8 cellular contexts compared by ENCODE assay signal in genomic region chr7:73717991-73718405, GRCh38. TPM values are rescaled to one million over a fixed set of nuclear protein-coding genes. Genes with fewer than 3 reads are reported as not detected.
DNase-seq lines count a peak whose midpoint lies in the region; ATAC-seq and TF ChIP-seq lines count a peak whose summit lies in the region.

No MANE protein-coding gene starts in this region.

- no peaks in the 10 kb centered on the region for H3K27me3 ChIP-seq in A673 (replicated peaks; ENCODE audit: insufficient read depth, low read depth, low read length, poor library complexity)
- no peaks in the 10 kb centered on the region for H3K27me3 ChIP-seq in uterus

- H3K4me1 Mint-ChIP-seq in activated B cell treated with CpG ODN at 0.5 μM for 24 hours (peaks cover 21% of the 10 kb centered on the region), progenitor cell of endocrine pancreas (ENCODE audit: low read depth) (peaks cover 21% of the 10 kb centered on the region)

- H3K36me3 ChIP-seq in A673 (ENCODE audit: insufficient read depth, low read length, poor library complexity, severe bottlenecking): no peaks in the 10 kb centered on the region
- no peaks in the 10 kb centered on the region for H3K36me3 ChIP-seq in uterus

- intact Hi-C loops in A673 (cut with micrococcal nuclease; ENCODE audit: unreplicated experiment): loop anchor here (2.0 to 5.0 kb wide), 3 partner anchors 13 to 51 kb away; partner anchors contain the start of genes ABHD11 and VPS37D
- intact Hi-C loops in activated B cell treated with CpG ODN at 0.5 μM for 24 hours (cut with micrococcal nuclease): loop anchor here (1.0 to 2.0 kb wide), 3 partner anchors 11 to 51 kb away; partner anchors contain the start of genes BUD23, DNAJC30 and VPS37D
- intact Hi-C loops in uterus (cut with DNase I; ENCODE audit: low total_unique reads): no loop called here

- no peaks in the 10 kb centered on the region for H3K36me3 Mint-ChIP-seq in activated B cell treated with CpG ODN at 0.5 μM for 24 hours (ENCODE audit: low read depth)
- no peaks in the 10 kb centered on the region for H3K36me3 Mint-ChIP-seq in progenitor cell of endocrine pancreas (ENCODE audit: insufficient read depth)

- peak overlapping the region; percentile 77 for H3K27ac ChIP-seq in A673 (ENCODE audit: low read depth, low read length, poor library complexity, severe bottlenecking)
- no peak overlapping the region for H3K27ac ChIP-seq in uterus

- H3K4me3 Mint-ChIP-seq in activated B cell treated with CpG ODN at 0.5 μM for 24 hours: peak overlapping the region; percentile 68
- H3K4me3 Mint-ChIP-seq in progenitor cell of endocrine pancreas (ENCODE audit: low read depth): peak overlapping the region; percentile 66

- DNase-seq in A673 (ENCODE audit: low spot score) (peak; percentile 83), HPDE6-E6E7 (ENCODE audit: extremely low spot score) (peak; percentile 84), activated B cell treated with CpG ODN at 0.5 μM for 24 hours (peak; percentile 38), progenitor cell of endocrine pancreas (ENCODE audit: low spot score, unreplicated experiment) (no peak), uterus (no peak)
- DNase-seq in central memory CD4-positive, alpha-beta T cell: peak; percentile 73

- TF ChIP-seq POLR2A in uterus (IDR thresholded peaks at IDR 0.05): no peak

- H3K9me3 Mint-ChIP-seq in activated B cell treated with CpG ODN at 0.5 μM for 24 hours: no peaks in the 10 kb centered on the region
- H3K9me3 Mint-ChIP-seq in progenitor cell of endocrine pancreas (ENCODE audit: low read depth): no peaks in the 10 kb centered on the region

- H3K27ac Mint-ChIP-seq in activated B cell treated with CpG ODN at 0.5 μM for 24 hours (no peak overlapping the region), progenitor cell of endocrine pancreas (peak overlapping the region; percentile 41)

- peaks cover 38% of the 10 kb centered on the region for H3K4me1 ChIP-seq in A673 (ENCODE audit: insufficient read depth, low read length, poor library complexity, severe bottlenecking)
- peaks cover 0 to 12% of the 10 kb centered on the region in 2 donors for H3K4me1 ChIP-seq in uterus

- H3K9me3 ChIP-seq in A673 (ENCODE audit: low read depth, low read length, poor library complexity, severe bottlenecking) (no peaks in the 10 kb centered on the region), uterus (no peaks in the 10 kb centered on the region)

- peaks cover 35% of the 10 kb centered on the region for H3K27me3 Mint-ChIP-seq in activated B cell treated with CpG ODN at 0.5 μM for 24 hours
- peaks cover 9% of the 10 kb centered on the region for H3K27me3 Mint-ChIP-seq in progenitor cell of endocrine pancreas

- TF ChIP-seq CTCF in A673 (conservative IDR thresholded peaks at IDR 0.05; ENCODE audit: low read depth, low read length): no peak
- no peak for TF ChIP-seq CTCF in activated B cell treated with CpG ODN at 0.5 μM for 24 hours (IDR thresholded peaks at IDR 0.05)
- no peak for TF ChIP-seq CTCF in progenitor cell of endocrine pancreas (IDR thresholded peaks at IDR 0.05; ENCODE audit: unreplicated experiment)
- TF ChIP-seq CTCF in uterus (IDR thresholded peaks at IDR 0.05): no peak

- BruUV-seq in A673 (replicated peaks; lab: Mats Ljungman, UMichigan): no TSS peak

- POLR2A ChIA-PET in A673 (lab: Charles Lee; ENCODE audit: low non-redundant PET): interaction anchor here (0.6 kb wide), 1 partner anchor 89 kb away, joined by 4 read pairs; no protein-coding TSS in a partner anchor
- POLR2A ChIA-PET in activated B cell treated with CpG ODN at 0.5 μM for 24 hours (lab: Charles Lee): interaction anchor here (1.0 to 1.4 kb wide), 2 partner anchors 20 to 195 kb away, joined by 3 to 5 read pairs; partner anchors contain the start of genes ABHD11 and BAZ1B

- H3K4me3 ChIP-seq in A673 (ENCODE audit: low read depth, low read length, poor library complexity, severe bottlenecking) (peak overlapping the region; percentile 99), uterus (no peak overlapping the region)

- peak; percentile 48 for ATAC-seq in activated B cell treated with CpG ODN at 0.5 μM for 24 hours (ENCODE audit: low read depth)
- no peak for ATAC-seq in GM21526 (IDR thresholded peaks at IDR 0.05; ENCODE audit: low FRiP score, unreplicated experiment)
- ATAC-seq in HG02763 (IDR thresholded peaks at IDR 0.05; ENCODE audit: unreplicated experiment): no peak

- CTCF ChIA-PET in A673 (lab: Charles Lee) (no interaction called here), activated B cell treated with CpG ODN at 0.5 μM for 24 hours (lab: Charles Lee) (no interaction called here)

RNA-seq across cellular contexts. Expression of gene STX1A, which starts 1.5 kb away (rescaled TPM):
- total RNA-seq in A673 (2021) (37.8 and 47.1 TPM in 2 replicates), activated B cell treated with CpG ODN at 0.5 μM for 24 hours (1.8 and 2.1 TPM in 2 replicates), progenitor cell of endocrine pancreas (40.9 and 46.6 TPM in 2 replicates), uterus (10 to 100 TPM in 2 of 4 donors, 1 to 10 TPM in 2; 2.3 to 19.1 (median 11.0) TPM)

RNA-seq across cellular contexts. Expression of gene ABHD11, which starts 20.6 kb away (rescaled TPM):
- total RNA-seq in A673 (2021) (20.7 and 22.9 TPM in 2 replicates), activated B cell treated with CpG ODN at 0.5 μM for 24 hours (12.1 and 15.9 TPM in 2 replicates), progenitor cell of endocrine pancreas (62.9 and 69.7 TPM in 2 replicates), uterus (10 to 100 TPM in 2 of 4 donors, 1 to 10 TPM in 2; 4.4 to 14.1 (median 7.7) TPM)

RNA-seq across cellular contexts. Expression of gene BUD23, which starts 34.6 kb away (rescaled TPM):
- total RNA-seq in A673 (2021) (133 and 138 TPM in 2 replicates), activated B cell treated with CpG ODN at 0.5 μM for 24 hours (69.0 and 74.8 TPM in 2 replicates), progenitor cell of endocrine pancreas (57.9 and 58.8 TPM in 2 replicates), uterus (10 to 100 TPM; 12.4 to 54.6 (median 31.5) TPM)

RNA-seq across cellular contexts. Expression of gene DNAJC30, which starts 34.7 kb away (rescaled TPM):
- total RNA-seq in A673 (2021) (11.1 and 11.8 TPM in 2 replicates), activated B cell treated with CpG ODN at 0.5 μM for 24 hours (13.7 and 14.2 TPM in 2 replicates), progenitor cell of endocrine pancreas (10.4 and 11.1 TPM in 2 replicates), uterus (10 to 100 TPM in 1 of 4 donors, 1 to 10 TPM in 2, under 1 TPM in 1; 0.29 to 14.1 (median 3.3) TPM)

RNA-seq across cellular contexts. Expression of gene VPS37D, which starts 50.4 kb away (rescaled TPM):
- total RNA-seq in A673 (2021): 8.7 and 10.1 TPM in 2 replicates
- total RNA-seq in activated B cell treated with CpG ODN at 0.5 μM for 24 hours: 0.17 and 0.24 TPM in 2 replicates
- 15.0 and 15.6 TPM in 2 replicates for total RNA-seq in progenitor cell of endocrine pancreas
- total RNA-seq in uterus: 1 to 10 TPM in 3 of 4 donors, not detected in 1; 6.7 to 9.3 (median 8.8) TPM

Comparison
In these comparisons a context has a peak if more than half of its experiments do, and no peak if none do; other contexts are left out.
1. DNase-seq: peak in A673 (single experiment), HPDE6-E6E7 (single experiment), activated B cell treated with CpG ODN at 0.5 μM for 24 hours (single experiment) and central memory CD4-positive, alpha-beta T cell (single experiment); none in progenitor cell of endocrine pancreas (single experiment) and uterus (0 of 2).